ENCODE assay signal across 9 cellular contexts in genomic region chr18:60053747-60054304, GRCh38.
DNase-seq lines count a peak whose midpoint lies in the region; ATAC-seq and TF ChIP-seq lines count a peak whose summit lies in the region.
"Had no signal": no experiment of that assay in that cellular context is flagged by ENCODE, and none has a peak within 500 bp of the region (broad histone marks: within the 10 kb centered on the region; RNA-seq: fewer than 3 reads in every experiment).

No MANE protein-coding gene starts in this region.

- H3K27me3 ChIP-seq in breast epithelium = no peaks in the 10 kb centered on the region
- H3K27me3 ChIP-seq in psoas muscle (ENCODE audit: insufficient read depth in 3 of 3, low read length in 2 of 3) = peaks cover 0 to 2% (median 0%) of the 10 kb centered on the region in 3 donors

- H3K36me3 Mint-ChIP-seq in MCF 10A (ENCODE audit: insufficient read depth, unreplicated experiment) (no peaks in the 10 kb centered on the region), type B pancreatic cell (no peaks in the 10 kb centered on the region)

- no TSS peak for BruUV-seq in MCF 10A (replicated peaks; lab: Mats Ljungman, UMichigan)

- H3K27me3 Mint-ChIP-seq in MCF 10A (ENCODE audit: insufficient read depth, unreplicated experiment) (peaks cover 23% of the 10 kb centered on the region), type B pancreatic cell (no peaks in the 10 kb centered on the region)

- no peaks in the 10 kb centered on the region for H3K4me1 ChIP-seq in breast epithelium
- no peaks in the 10 kb centered on the region for H3K4me1 ChIP-seq in psoas muscle

- H3K36me3 ChIP-seq in breast epithelium (no peaks in the 10 kb centered on the region), psoas muscle (ENCODE audit: insufficient read depth in 1 of 2, low read depth in 1 of 2) (no peaks in the 10 kb centered on the region)

- CTCF ChIA-PET in MCF 10A (lab: Yijun Ruan, JAX) = interaction anchor here (0.6 to 1.1 kb wide), 5 partner anchors 15 to 495 kb away, joined by 3 to 4 read pairs (median 3); no protein-coding TSS in a partner anchor

- POLR2A ChIA-PET in MCF 10A (lab: Yijun Ruan, JAX) = interaction anchor here (0.6 kb wide), 1 partner anchor 1757 kb away, joined by 3 read pairs; no protein-coding TSS in a partner anchor

- H3K9me3 Mint-ChIP-seq in MCF 10A (ENCODE audit: unreplicated experiment) (no peaks in the 10 kb centered on the region), type B pancreatic cell (no peaks in the 10 kb centered on the region)

- intact Hi-C loops in MCF 10A (cut with micrococcal nuclease) (no loop called here), breast epithelium (cut with DNase I; ENCODE audit: low total_unique reads) (no loop called here), psoas muscle (cut with DNase I) (no loop called here)

- TF ChIP-seq POLR2A in breast epithelium (IDR thresholded peaks at IDR 0.05) = no peak

- no peak overlapping the region for H3K4me3 ChIP-seq in breast epithelium
- no peak overlapping the region for H3K4me3 ChIP-seq in psoas muscle

- no peak overlapping the region for H3K4me3 Mint-ChIP-seq in MCF 10A (ENCODE audit: unreplicated experiment)
- no peak overlapping the region for H3K4me3 Mint-ChIP-seq in type B pancreatic cell

- H3K27ac Mint-ChIP-seq in MCF 10A (ENCODE audit: low read depth, unreplicated experiment) (peak overlapping the region; percentile 64), type B pancreatic cell (peak overlapping the region; percentile 79)

- peaks cover 0 to 4% of the 10 kb centered on the region in 2 donors for H3K9me3 ChIP-seq in breast epithelium
- H3K9me3 ChIP-seq in psoas muscle = no peaks in the 10 kb centered on the region

- ATAC-seq in psoas muscle (no peak), GM21723 (IDR thresholded peaks at IDR 0.05; ENCODE audit: unreplicated experiment) (no peak)

- DNase-seq in MCF 10A (ENCODE audit: unreplicated experiment) (peak; percentile 97), breast epithelium (ENCODE audit: low spot score in 2 of 2) (no peak), NCI-H748 (lab: John Stamatoyannopoulos, UW; ENCODE audit: unreplicated experiment) (peak; percentile 53), epithelial cell of prostate (ENCODE audit: low read depth, low spot score) (peak; percentile 99), type B pancreatic cell (ENCODE audit: extremely low spot score, unreplicated experiment) (no peak), psoas muscle (no peak), HuH-7.5 (ENCODE audit: low spot score) (no peak)
- DNase-seq: NCI-H1694 had no signal

- TF ChIP-seq CTCF in MCF 10A (IDR thresholded peaks at IDR 0.05; ENCODE audit: unreplicated experiment) = no peak
- no peak for TF ChIP-seq CTCF in breast epithelium (IDR thresholded peaks at IDR 0.05)
- no peak for TF ChIP-seq CTCF in type B pancreatic cell (conservative IDR thresholded peaks at IDR 0.05)
- no peak for TF ChIP-seq CTCF in psoas muscle (IDR thresholded peaks at IDR 0.05)

- H3K27ac ChIP-seq in breast epithelium (no peak overlapping the region), epithelial cell of prostate (peak overlapping the region; percentile 83), psoas muscle (no peak overlapping the region)

- WGBS in psoas muscle, 3 donors = 77 to 84% (median 83%) methylated on average over 8 of the region's 8 CpGs

- H3K4me1 Mint-ChIP-seq in MCF 10A (ENCODE audit: insufficient read depth, unreplicated experiment) = peaks cover 11% of the 10 kb centered on the region
- peaks cover 4% of the 10 kb centered on the region for H3K4me1 Mint-ChIP-seq in type B pancreatic cell (ENCODE audit: unreplicated experiment)

Comparison
In these comparisons a context has a peak if more than half of its experiments do, and no peak if none do; other contexts are left out.
1. DNase-seq: peak in MCF 10A (single experiment), NCI-H748 (single experiment) and epithelial cell of prostate (single experiment); none in breast epithelium (0 of 2), type B pancreatic cell (single experiment), psoas muscle (0 of 2) and HuH-7.5 (single experiment).